ENCODE assay signal across 10 cellular contexts in the genomic region with DNA sequence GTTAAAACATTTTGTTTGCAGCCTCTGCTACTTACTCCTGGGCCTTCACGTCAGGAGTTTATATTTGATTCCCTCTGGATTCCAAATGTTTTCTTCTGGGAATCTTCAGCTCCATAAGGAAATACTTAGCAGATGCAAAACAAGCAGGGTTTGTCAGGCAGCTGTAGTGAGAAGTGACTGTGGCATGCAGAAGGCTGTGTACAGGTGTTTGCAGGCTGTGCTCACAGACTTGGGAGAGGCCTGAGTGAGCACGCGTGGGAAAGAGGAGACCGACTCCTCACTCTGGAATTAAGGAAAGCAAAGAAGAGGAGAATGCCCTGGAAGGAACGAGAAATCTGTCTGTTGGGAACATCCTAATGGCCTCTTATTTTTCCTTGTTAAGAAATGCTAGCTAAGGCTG.
DNase-seq lines count a peak whose midpoint lies in the region; ATAC-seq, FAIRE-seq and TF ChIP-seq lines count a peak whose summit lies in the region.
"Had no signal": no experiment of that assay in that cellular context is flagged by ENCODE, and none has a peak within 500 bp of the region (broad histone marks: within the 10 kb centered on the region; RNA-seq: fewer than 3 reads in every experiment).

No MANE protein-coding gene starts in this region.

- H3K27me3 ChIP-seq in bronchial epithelial cell (ENCODE audit: control insufficient read depth, insufficient read depth, low read length), result no peaks in the 10 kb centered on the region

- ATAC-seq in HG03196 (IDR thresholded peaks at IDR 0.05; ENCODE audit: unreplicated experiment), result no peak
- no peak for ATAC-seq in HG03045 (IDR thresholded peaks at IDR 0.05; ENCODE audit: unreplicated experiment)

- no peaks in the 10 kb centered on the region for H3K9me3 Mint-ChIP-seq in activated naive CD4-positive, alpha-beta T cell treated with anti-CD3 and anti-CD28 coated beads, Interleukin-2, amount 10 ng/mL, durations not matched to agents 7 days and 5 days
- no peaks in the 10 kb centered on the region for H3K9me3 Mint-ChIP-seq in type B pancreatic cell

- peaks cover 34% of the 10 kb centered on the region for H3K4me1 ChIP-seq in mesodermal cell (ENCODE audit: control insufficient read depth, insufficient read depth, low read length, poor library complexity, severe bottlenecking)

- no peaks in the 10 kb centered on the region for H3K9me3 ChIP-seq in mesodermal cell (ENCODE audit: control insufficient read depth, low read length)

- peak overlapping the region; percentile 88 for H3K27ac Mint-ChIP-seq in activated naive CD4-positive, alpha-beta T cell treated with anti-CD3 and anti-CD28 coated beads, Interleukin-2, amount 10 ng/mL, durations not matched to agents 7 days and 5 days
- peak overlapping the region; percentile 77 for H3K27ac Mint-ChIP-seq in type B pancreatic cell

- TF ChIP-seq CTCF in bronchial epithelial cell (IDR thresholded peaks at IDR 0.05; ENCODE audit: insufficient read depth, low read length, severe bottlenecking) (no peak), type B pancreatic cell (conservative IDR thresholded peaks at IDR 0.05) (no peak)

- DNase-seq in activated naive CD4-positive, alpha-beta T cell treated with anti-CD3 and anti-CD28 coated beads, Interleukin-2, amount 10 ng/mL, durations not matched to agents 7 days and 5 days, result no peak
- no peak for DNase-seq in activated naive CD4-positive, alpha-beta T cell treated with Interleukin-2 at 50 U/mL for 16 hours
- peak; percentile 56 for DNase-seq in bronchial epithelial cell (ENCODE audit: low read depth)
- no peak for DNase-seq in type B pancreatic cell (ENCODE audit: extremely low spot score, unreplicated experiment)
- DNase-seq in RCC 7860 (ENCODE audit: low spot score), result no peak
- DNase-seq: DMS 273 treated with DMSO at 0.1 percent for 48 hours had no signal

- no peaks in the 10 kb centered on the region for H3K27me3 Mint-ChIP-seq in activated naive CD4-positive, alpha-beta T cell treated with anti-CD3 and anti-CD28 coated beads, Interleukin-2, amount 10 ng/mL, durations not matched to agents 7 days and 5 days
- no peaks in the 10 kb centered on the region for H3K27me3 Mint-ChIP-seq in type B pancreatic cell

- no peak overlapping the region for H3K4me3 Mint-ChIP-seq in activated naive CD4-positive, alpha-beta T cell treated with anti-CD3 and anti-CD28 coated beads, Interleukin-2, amount 10 ng/mL, durations not matched to agents 7 days and 5 days
- peak overlapping the region; percentile 20 for H3K4me3 Mint-ChIP-seq in type B pancreatic cell

- 88 to 90% methylated on average over 5 of the region's 5 CpGs for WGBS in mesodermal cell (ENCODE audit: insufficient coverage in 2 of 2), 2 experiments

- H3K27ac ChIP-seq in mesodermal cell (ENCODE audit: low read depth, low read length, severe bottlenecking), result peak overlapping the region; percentile 77

- no peak overlapping the region for H3K4me3 ChIP-seq in bronchial epithelial cell (ENCODE audit: low read depth, low read length)
- no peak overlapping the region for H3K4me3 ChIP-seq in mesodermal cell (ENCODE audit: extremely low read depth, insufficient read depth, low read length, poor library complexity, severe bottlenecking)

- peaks cover 92% of the 10 kb centered on the region for H3K36me3 Mint-ChIP-seq in activated naive CD4-positive, alpha-beta T cell treated with anti-CD3 and anti-CD28 coated beads, Interleukin-2, amount 10 ng/mL, durations not matched to agents 7 days and 5 days
- H3K36me3 Mint-ChIP-seq in type B pancreatic cell, result peaks cover 37% of the 10 kb centered on the region

- H3K4me1 Mint-ChIP-seq in activated naive CD4-positive, alpha-beta T cell treated with anti-CD3 and anti-CD28 coated beads, Interleukin-2, amount 10 ng/mL, durations not matched to agents 7 days and 5 days, result peaks cover 90% of the 10 kb centered on the region
- peaks cover 21% of the 10 kb centered on the region for H3K4me1 Mint-ChIP-seq in type B pancreatic cell (ENCODE audit: unreplicated experiment)

- CTCF ChIA-PET in activated naive CD4-positive, alpha-beta T cell treated with anti-CD3 and anti-CD28 coated beads, Interleukin-2, amount 10 ng/mL, durations not matched to agents 7 days and 5 days (lab: Charles Lee), result interaction anchor here (0.7 kb wide), 1 partner anchor 64 kb away, joined by 4 read pairs; no protein-coding TSS in a partner anchor

- FAIRE-seq in bronchial epithelial cell (lab: Jason Lieb, UNC) (no peak), RCC 7860 (lab: Jason Lieb, UNC) (no peak)
- FAIRE-seq: TTC549 had no signal

- H3K36me3 ChIP-seq in bronchial epithelial cell (ENCODE audit: control insufficient read depth, insufficient read depth, low read length) (peaks cover 10% of the 10 kb centered on the region), mesodermal cell (ENCODE audit: control insufficient read depth, insufficient read depth, low read length) (peaks cover 88% of the 10 kb centered on the region)
